ENCODE assay signal across 1 cellular context in the genomic region with DNA sequence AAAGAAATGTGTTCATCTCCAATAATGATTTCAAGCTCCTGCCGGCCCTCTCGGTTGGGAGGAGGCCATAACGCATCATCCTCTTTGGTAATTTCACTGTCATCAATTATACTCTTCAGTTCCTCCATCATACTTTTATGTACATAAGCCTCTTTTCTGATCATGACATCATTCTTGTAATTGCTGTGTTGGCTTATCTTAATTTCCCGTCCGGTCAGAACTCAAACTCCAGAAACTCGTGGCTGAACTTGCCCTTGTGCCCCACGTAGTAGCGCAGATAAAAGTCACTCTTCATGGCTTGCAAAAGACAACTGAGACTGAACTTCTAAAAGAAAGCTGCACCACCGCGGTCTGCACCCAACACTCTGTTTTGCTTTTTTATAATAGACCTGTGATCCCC.
TF ChIP-seq lines count a peak whose summit lies in the region.

No MANE protein-coding gene starts in this region.

TF ChIP-seq in HepG2, 621 proteins besides CTCF, POLR2A, EP300 and RAD21:
- TF ChIP-seq TERF1 (CRISPR knock-in tag; IDR thresholded peaks at IDR 0.05): no peak
- TF ChIP-seq, protein P1, sequence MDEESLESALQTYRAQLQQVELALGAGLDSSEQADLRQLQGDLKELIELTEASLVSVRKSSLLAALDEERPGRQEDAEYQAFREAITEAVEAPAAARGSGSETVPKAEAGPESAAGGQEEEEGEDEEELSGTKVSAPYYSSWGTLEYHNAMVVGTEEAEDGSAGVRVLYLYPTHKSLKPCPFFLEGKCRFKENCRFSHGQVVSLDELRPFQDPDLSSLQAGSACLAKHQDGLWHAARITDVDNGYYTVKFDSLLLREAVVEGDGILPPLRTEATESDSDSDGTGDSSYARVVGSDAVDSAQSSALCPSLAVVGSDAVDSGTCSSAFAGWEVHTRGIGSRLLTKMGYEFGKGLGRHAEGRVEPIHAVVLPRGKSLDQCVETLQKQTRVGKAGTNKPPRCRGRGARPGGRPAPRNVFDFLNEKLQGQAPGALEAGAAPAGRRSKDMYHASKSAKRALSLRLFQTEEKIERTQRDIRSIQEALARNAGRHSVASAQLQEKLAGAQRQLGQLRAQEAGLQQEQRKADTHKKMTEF (CRISPR knock-in tag; IDR thresholded peaks at IDR 0.05): no peak
- TF ChIP-seq, protein P2, sequence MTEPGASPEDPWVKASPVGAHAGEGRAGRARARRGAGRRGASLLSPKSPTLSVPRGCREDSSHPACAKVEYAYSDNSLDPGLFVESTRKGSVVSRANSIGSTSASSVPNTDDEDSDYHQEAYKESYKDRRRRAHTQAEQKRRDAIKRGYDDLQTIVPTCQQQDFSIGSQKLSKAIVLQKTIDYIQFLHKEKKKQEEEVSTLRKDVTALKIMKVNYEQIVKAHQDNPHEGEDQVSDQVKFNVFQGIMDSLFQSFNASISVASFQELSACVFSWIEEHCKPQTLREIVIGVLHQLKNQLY (CRISPR knock-in tag; IDR thresholded peaks at IDR 0.05): no peak
- no peak for TF ChIP-seq KLF15 (CRISPR knock-in tag; IDR thresholded peaks at IDR 0.05; ENCODE audit: borderline replicate concordance)
- TF ChIP-seq ATF7 (IDR thresholded peaks at IDR 0.05): peak; percentile 56
- TF ChIP-seq ATF7 (CRISPR knock-in tag; IDR thresholded peaks at IDR 0.05): no peak
- peak; percentile 24; the same call in 1 of the 2 replicates for TF ChIP-seq CREB1 (IDR thresholded peaks at IDR 0.05)
- TF ChIP-seq CREB1 (CRISPR knock-in tag; IDR thresholded peaks at IDR 0.05): no peak
- no peak for TF ChIP-seq ZNF543 (CRISPR knock-in tag; IDR thresholded peaks at IDR 0.05)
- TF ChIP-seq ZNF790 (CRISPR knock-in tag; IDR thresholded peaks at IDR 0.05; ENCODE audit: borderline replicate concordance): no peak
TF ChIP-seq in HepG2: peak in this region for 2.
